Comparison of ENCODE assay signal across 26 cellular contexts in genomic region chr9:113958556-113958955, GRCh38.
DNase-seq lines count a peak whose midpoint lies in the region; TF ChIP-seq lines count a peak whose summit lies in the region.
"Had no signal": no experiment of that assay in that cellular context is flagged by ENCODE, and none has a peak within 500 bp of the region (broad histone marks: within the 10 kb centered on the region; RNA-seq: fewer than 3 reads in every experiment).

No MANE protein-coding gene starts in this region.

- H3K36me3 ChIP-seq in A673 (ENCODE audit: insufficient read depth, low read length, poor library complexity, severe bottlenecking) = no peaks in the 10 kb centered on the region
- peaks cover 1% of the 10 kb centered on the region for H3K36me3 ChIP-seq in fibroblast of lung (ENCODE audit: control insufficient read depth, insufficient read depth, low read length)
- H3K36me3 ChIP-seq: HAP-1, heart right ventricle, tibial nerve had no signal

- no peaks in the 10 kb centered on the region for H3K9me3 Mint-ChIP-seq in osteocyte (ENCODE audit: unreplicated experiment)
- H3K9me3 Mint-ChIP-seq: activated naive CD4-positive, alpha-beta T cell treated with anti-CD3 and anti-CD28 coated beads, Interleukin-2, amount 10 ng/mL, durations not matched to agents 7 days and 5 days; nephron progenitor cell; stimulated activated naive CD8-positive, alpha-beta T cell treated with anti-CD3 and anti-CD28 coated beads, Interleukin-15, Interleukin-2, amounts not matched to agents 100 ng/mL and 50 ng/mL, for 24 hours had no signal

- peak overlapping the region; percentile 86 for H3K27ac Mint-ChIP-seq in osteocyte (ENCODE audit: unreplicated experiment)
- H3K27ac Mint-ChIP-seq: activated CD8-positive, alpha-beta memory T cell treated with anti-CD3 and anti-CD28 coated beads, Interleukin-2, amount 10 ng/mL, durations not matched to agents 7 days and 5 days; activated naive CD4-positive, alpha-beta T cell treated with anti-CD3 and anti-CD28 coated beads, Interleukin-2, amount 10 ng/mL, durations not matched to agents 7 days and 5 days; stimulated activated naive CD8-positive, alpha-beta T cell treated with anti-CD3 and anti-CD28 coated beads, Interleukin-15, Interleukin-2, amounts not matched to agents 100 ng/mL and 50 ng/mL, for 24 hours had no signal

- H3K4me1 ChIP-seq in A673 (ENCODE audit: insufficient read depth, low read length, poor library complexity, severe bottlenecking) = peaks cover 73% of the 10 kb centered on the region
- H3K4me1 ChIP-seq in fibroblast of lung (ENCODE audit: control insufficient read depth, extremely low read depth, insufficient read depth, low read length) = peaks cover 39% of the 10 kb centered on the region

- peaks cover 65% of the 10 kb centered on the region for H3K4me1 Mint-ChIP-seq in osteocyte (ENCODE audit: unreplicated experiment)
- H3K4me1 Mint-ChIP-seq: activated CD8-positive, alpha-beta memory T cell treated with anti-CD3 and anti-CD28 coated beads, Interleukin-2, amount 10 ng/mL, durations not matched to agents 7 days and 5 days; activated naive CD4-positive, alpha-beta T cell treated with anti-CD3 and anti-CD28 coated beads, Interleukin-2, amount 10 ng/mL, durations not matched to agents 7 days and 5 days had no signal

- no peak overlapping the region for H3K9ac ChIP-seq in fibroblast of lung (ENCODE audit: insufficient read depth, low read length)

- H3K27ac ChIP-seq in A673 (ENCODE audit: low read depth, low read length, poor library complexity, severe bottlenecking) (peak overlapping the region; percentile 82), RWPE1 (peak overlapping the region; percentile 94), fibroblast of lung (ENCODE audit: insufficient read depth, low read length) (peak overlapping the region; percentile 78)
- H3K27ac ChIP-seq: foreskin keratinocyte, heart right ventricle had no signal

- no peaks in the 10 kb centered on the region for H4K20me1 ChIP-seq in fibroblast of lung (ENCODE audit: control insufficient read depth, extremely low read depth, insufficient read depth, low read length)

- H3K27me3 ChIP-seq in A673 (replicated peaks; ENCODE audit: insufficient read depth, low read depth, low read length, poor library complexity) (no peaks in the 10 kb centered on the region), fibroblast of lung (ENCODE audit: control insufficient read depth, insufficient read depth, low read length) (no peaks in the 10 kb centered on the region)
- H3K27me3 ChIP-seq: foreskin keratinocyte, heart right ventricle, tibial nerve had no signal

- POLR2A ChIA-PET in A673 (lab: Charles Lee; ENCODE audit: low non-redundant PET) = no interaction called here
- POLR2A ChIA-PET in RWPE1 (lab: Yijun Ruan, JAX; ENCODE audit: low non-redundant PET) = no interaction called here

- TF ChIP-seq CTCF in A673 (conservative IDR thresholded peaks at IDR 0.05; ENCODE audit: low read depth, low read length) (no peak), RWPE1 (conservative IDR thresholded peaks at IDR 0.05; ENCODE audit: low read depth) (no peak), fibroblast of lung (conservative IDR thresholded peaks at IDR 0.05 in 1 of 2, IDR thresholded peaks at IDR 0.05 in 1 of 2; ENCODE audit: low read depth in 1 of 2, low read length in 2 of 2) (no peak), osteocyte (IDR thresholded peaks at IDR 0.05) (no peak)

- H3K4me2 ChIP-seq in fibroblast of lung (ENCODE audit: extremely low read depth, insufficient read depth, low read length) = no peak overlapping the region

- DNase-seq in A673 (ENCODE audit: low spot score) (no peak), RWPE1 (ENCODE audit: low spot score) (no peak), fibroblast of lung (ENCODE audit: low read depth in 2 of 2) (no peak), osteocyte (ENCODE audit: extremely low spot score, unreplicated experiment) (no peak), NCI-H748 (lab: John Stamatoyannopoulos, UW; ENCODE audit: unreplicated experiment) (no peak), NCI-H1436 (lab: John Stamatoyannopoulos, UW) (no peak), NCI-H526 treated with DMSO at 0.1 percent for 48 hours (lab: John Stamatoyannopoulos, UW) (no peak), DMS 273 treated with DMSO at 0.1 percent for 48 hours (lab: John Stamatoyannopoulos, UW) (no peak)
- DNase-seq: activated CD4-positive, alpha-beta T cell treated with anti-CD3 and anti-CD28 coated beads for 48 hours; activated CD8-positive, alpha-beta memory T cell treated with anti-CD3 and anti-CD28 coated beads, Interleukin-2, amount 10 ng/mL, durations not matched to agents 7 days and 5 days; activated naive CD4-positive, alpha-beta T cell treated with anti-CD3 and anti-CD28 coated beads, Interleukin-2, amount 10 ng/mL, durations not matched to agents 7 days and 5 days; amygdala; central memory CD4-positive, alpha-beta T cell; COR-L47; DMS79 treated with DMSO at 0.1 percent for 48 hours; heart right ventricle; Kasumi-1; NCI-H1694 treated with DMSO at 0.1 percent for 48 hours; NCI-H2171; NCI-H524 treated with DMSO at 0.1 percent for 48 hours; nephron progenitor cell; RPMI8226 had no signal

- H3K9me3 ChIP-seq in A673 (ENCODE audit: low read depth, low read length, poor library complexity, severe bottlenecking) (no peaks in the 10 kb centered on the region), fibroblast of lung (ENCODE audit: control insufficient read depth, insufficient read depth, low read depth, low read length) (no peaks in the 10 kb centered on the region)
- H3K9me3 ChIP-seq: HAP-1, heart right ventricle, tibial nerve had no signal

- no peak overlapping the region for H2AFZ ChIP-seq in fibroblast of lung (ENCODE audit: low read length)

- intact Hi-C loops in A673 (cut with micrococcal nuclease; ENCODE audit: unreplicated experiment) = no loop called here

- peaks cover 16% of the 10 kb centered on the region for H3K79me2 ChIP-seq in fibroblast of lung (ENCODE audit: control insufficient read depth, insufficient read depth, low read length)

- H3K4me3 Mint-ChIP-seq in osteocyte (ENCODE audit: unreplicated experiment) = no peak overlapping the region
- H3K4me3 Mint-ChIP-seq: activated CD8-positive, alpha-beta memory T cell treated with anti-CD3 and anti-CD28 coated beads, Interleukin-2, amount 10 ng/mL, durations not matched to agents 7 days and 5 days; activated naive CD4-positive, alpha-beta T cell treated with anti-CD3 and anti-CD28 coated beads, Interleukin-2, amount 10 ng/mL, durations not matched to agents 7 days and 5 days; nephron progenitor cell; stimulated activated naive CD8-positive, alpha-beta T cell treated with anti-CD3 and anti-CD28 coated beads, Interleukin-15, Interleukin-2, amounts not matched to agents 100 ng/mL and 50 ng/mL, for 24 hours had no signal

- no TSS peak for BruUV-seq in A673 (replicated peaks; lab: Mats Ljungman, UMichigan)

- CTCF ChIA-PET in A673 (lab: Charles Lee) (no interaction called here), RWPE1 (lab: Yijun Ruan, JAX) (interaction anchor here (0.6 kb wide), 1 partner anchor 136 kb away, joined by 4 read pairs; no protein-coding TSS in a partner anchor)

- H3K4me3 ChIP-seq in A673 (ENCODE audit: low read depth, low read length, poor library complexity, severe bottlenecking) = no peak overlapping the region
- no peak overlapping the region for H3K4me3 ChIP-seq in fibroblast of lung (replicated peaks in 1 of 4; ENCODE audit: control extremely low read depth in 1 of 4, insufficient read depth in 1 of 4, low read depth in 3 of 4, low read length in 4 of 4)
- H3K4me3 ChIP-seq: HAP-1, heart right ventricle, tibial nerve had no signal

- H3K27me3 Mint-ChIP-seq in osteocyte (ENCODE audit: unreplicated experiment) = no peaks in the 10 kb centered on the region
- H3K27me3 Mint-ChIP-seq: activated CD8-positive, alpha-beta memory T cell treated with anti-CD3 and anti-CD28 coated beads, Interleukin-2, amount 10 ng/mL, durations not matched to agents 7 days and 5 days; activated naive CD4-positive, alpha-beta T cell treated with anti-CD3 and anti-CD28 coated beads, Interleukin-2, amount 10 ng/mL, durations not matched to agents 7 days and 5 days; stimulated activated naive CD8-positive, alpha-beta T cell treated with anti-CD3 and anti-CD28 coated beads, Interleukin-15, Interleukin-2, amounts not matched to agents 100 ng/mL and 50 ng/mL, for 24 hours had no signal

- peaks cover 9% of the 10 kb centered on the region for H3K36me3 Mint-ChIP-seq in osteocyte (ENCODE audit: unreplicated experiment)
- H3K36me3 Mint-ChIP-seq: activated CD8-positive, alpha-beta memory T cell treated with anti-CD3 and anti-CD28 coated beads, Interleukin-2, amount 10 ng/mL, durations not matched to agents 7 days and 5 days; activated naive CD4-positive, alpha-beta T cell treated with anti-CD3 and anti-CD28 coated beads, Interleukin-2, amount 10 ng/mL, durations not matched to agents 7 days and 5 days had no signal
